In genomic region chr14:68669101-68669500, GRCh38 we compare ENCODE assay signal across 14 cellular contexts.
DNase-seq lines count a peak whose midpoint lies in the region; ATAC-seq and TF ChIP-seq lines count a peak whose summit lies in the region.
"Had no signal": no experiment of that assay in that cellular context is flagged by ENCODE, and none has a peak within 500 bp of the region (broad histone marks: within the 10 kb centered on the region; RNA-seq: fewer than 3 reads in every experiment).

No MANE protein-coding gene starts in this region.

- H3K4me3 ChIP-seq in muscle layer of colon (ENCODE audit: low read depth in 1 of 2, low read length in 2 of 2) (no peak overlapping the region), upper lobe of left lung (no peak overlapping the region)
- H3K4me3 ChIP-seq: mucosa of descending colon, right lobe of liver had no signal

- POLR2A ChIA-PET in MCF 10A (lab: Yijun Ruan, JAX): interaction anchor here (0.6 kb wide), 2 partner anchors 150 to 156 kb away, joined by 3 read pairs; no protein-coding TSS in a partner anchor

- H3K36me3 Mint-ChIP-seq in MCF 10A (ENCODE audit: insufficient read depth, unreplicated experiment): peaks cover 6% of the 10 kb centered on the region

- peaks cover 91% of the 10 kb centered on the region for H3K4me1 ChIP-seq in muscle layer of colon (ENCODE audit: insufficient read depth, low read length)
- H3K4me1 ChIP-seq in upper lobe of left lung: peaks cover 31 to 38% (median 37%) of the 10 kb centered on the region in 4 donors

- H3K27ac ChIP-seq in epithelial cell of prostate (peak overlapping the region; percentile 3), muscle layer of colon (ENCODE audit: low read depth, low read length) (peak overlapping the region; percentile 78), upper lobe of left lung (peak overlapping the region; percentile 44 to 69 (median 65))
- H3K27ac ChIP-seq: brain microvascular endothelial cell had no signal

- 68 to 83% methylated on average over 3 of the region's 3 CpGs for WGBS in upper lobe of left lung, 2 donors

- TF ChIP-seq CTCF in MCF 10A (IDR thresholded peaks at IDR 0.05; ENCODE audit: unreplicated experiment): no peak
- TF ChIP-seq CTCF in upper lobe of left lung (IDR thresholded peaks at IDR 0.05): no peak

- no peak overlapping the region for H3K27ac Mint-ChIP-seq in MCF 10A (ENCODE audit: low read depth, unreplicated experiment)
- H3K27ac Mint-ChIP-seq: activated CD4-positive, alpha-beta T cell treated with anti-CD3 and anti-CD28 coated beads, Interleukin-2, amount 10 ng/mL, durations not matched to agents 24 days and 14 days; activated T-helper 17 cell treated with anti-CD3 and anti-CD28 coated beads, Interleukin-2, amount 50 U/mL, for 72 hours had no signal

- no TSS peak for BruUV-seq in MCF 10A (replicated peaks; lab: Mats Ljungman, UMichigan)

- intact Hi-C loops in MCF 10A (cut with micrococcal nuclease): no loop called here

- ATAC-seq in upper lobe of left lung (ENCODE audit: low FRiP score in 2 of 2): no peak
- ATAC-seq: activated T-helper 17 cell treated with anti-CD3 and anti-CD28 coated beads, Interleukin-2, amount 50 U/mL, for 72 hours; mucosa of descending colon; right lobe of liver had no signal

- no peak overlapping the region for H3K9ac ChIP-seq in muscle layer of colon (ENCODE audit: low read length)

- no peaks in the 10 kb centered on the region for H3K36me3 ChIP-seq in muscle layer of colon (ENCODE audit: insufficient read depth, low read length)
- H3K36me3 ChIP-seq in upper lobe of left lung: no peaks in the 10 kb centered on the region
- H3K36me3 ChIP-seq: brain microvascular endothelial cell, right lobe of liver had no signal

- H3K4me1 Mint-ChIP-seq in MCF 10A (ENCODE audit: insufficient read depth, unreplicated experiment): peaks cover 29% of the 10 kb centered on the region

- H3K27me3 Mint-ChIP-seq in MCF 10A (ENCODE audit: insufficient read depth, unreplicated experiment): no peaks in the 10 kb centered on the region
- H3K27me3 Mint-ChIP-seq: activated CD4-positive, alpha-beta T cell treated with anti-CD3 and anti-CD28 coated beads, Interleukin-2, amount 10 ng/mL, durations not matched to agents 24 days and 14 days; activated T-helper 17 cell treated with anti-CD3 and anti-CD28 coated beads, Interleukin-2, amount 50 U/mL, for 72 hours had no signal

- in situ Hi-C loops in T47D (cut with HindIII; ENCODE audit: low pct_unique_long_range_greater_than_20kb, low sequenced_read_pairs): no loop called here
- in situ Hi-C loops in G401 (cut with HindIII; ENCODE audit: low sequenced_read_pairs): no loop called here

- no peaks in the 10 kb centered on the region for H3K9me3 Mint-ChIP-seq in MCF 10A (ENCODE audit: unreplicated experiment)

- TF ChIP-seq EP300 in upper lobe of left lung (IDR thresholded peaks at IDR 0.05): no peak

- DNase-seq in T47D (ENCODE audit: low read depth in 1 of 2, low spot score in 1 of 2): peak; percentile 39 to 97
- DNase-seq in MCF 10A (ENCODE audit: unreplicated experiment): no peak
- DNase-seq in epithelial cell of prostate (ENCODE audit: low read depth, low spot score): no peak
- DNase-seq in upper lobe of left lung: peak in 1 of 2 donors; percentile 21
- no peak for DNase-seq in G401 (ENCODE audit: low spot score)
- DNase-seq in occipital lobe (lab: John Stamatoyannopoulos, UW): no peak
- no peak for DNase-seq in NCI-H187 (lab: John Stamatoyannopoulos, UW)
- DNase-seq: activated CD4-positive, alpha-beta T cell treated with anti-CD3 and anti-CD28 coated beads, Interleukin-2, amount 10 ng/mL, durations not matched to agents 24 days and 14 days; brain microvascular endothelial cell; mucosa of descending colon; NK-92 treated with Interleukin-12 subunit alpha and Interleukin-12 subunit beta, amount 100 ng/mL, for 24 hours had no signal

- CTCF ChIA-PET in MCF 10A (lab: Yijun Ruan, JAX): no interaction called here

- no peak overlapping the region for H3K4me3 Mint-ChIP-seq in MCF 10A (ENCODE audit: unreplicated experiment)
- H3K4me3 Mint-ChIP-seq: activated CD4-positive, alpha-beta T cell treated with anti-CD3 and anti-CD28 coated beads, Interleukin-2, amount 10 ng/mL, durations not matched to agents 24 days and 14 days; activated T-helper 17 cell treated with anti-CD3 and anti-CD28 coated beads, Interleukin-2, amount 50 U/mL, for 72 hours had no signal

- no peak for TF ChIP-seq POLR2A in upper lobe of left lung (IDR thresholded peaks at IDR 0.05)

- H3K27me3 ChIP-seq in muscle layer of colon (ENCODE audit: control insufficient read depth in 1 of 2, insufficient read depth in 2 of 2, low read length in 2 of 2) (no peaks in the 10 kb centered on the region), upper lobe of left lung (no peaks in the 10 kb centered on the region)
- H3K27me3 ChIP-seq: brain microvascular endothelial cell, right lobe of liver had no signal

- H3K9me3 ChIP-seq in muscle layer of colon (ENCODE audit: low read length): no peaks in the 10 kb centered on the region
- no peaks in the 10 kb centered on the region for H3K9me3 ChIP-seq in upper lobe of left lung
- H3K9me3 ChIP-seq: mucosa of descending colon, right lobe of liver had no signal

Comparison
In these comparisons a context has a peak if more than half of its experiments do, and no peak if none do; other contexts are left out.
1. DNase-seq: peak in T47D (2 of 2); none in MCF 10A (single experiment), epithelial cell of prostate (single experiment), G401 (single experiment), occipital lobe (single experiment) and NCI-H187 (0 of 2).
2. H3K27ac ChIP-seq: peak in every context shown above with its lines; median percentile 78 in muscle layer of colon; 65 in upper lobe of left lung; 3 in epithelial cell of prostate.